In the genomic region with DNA sequence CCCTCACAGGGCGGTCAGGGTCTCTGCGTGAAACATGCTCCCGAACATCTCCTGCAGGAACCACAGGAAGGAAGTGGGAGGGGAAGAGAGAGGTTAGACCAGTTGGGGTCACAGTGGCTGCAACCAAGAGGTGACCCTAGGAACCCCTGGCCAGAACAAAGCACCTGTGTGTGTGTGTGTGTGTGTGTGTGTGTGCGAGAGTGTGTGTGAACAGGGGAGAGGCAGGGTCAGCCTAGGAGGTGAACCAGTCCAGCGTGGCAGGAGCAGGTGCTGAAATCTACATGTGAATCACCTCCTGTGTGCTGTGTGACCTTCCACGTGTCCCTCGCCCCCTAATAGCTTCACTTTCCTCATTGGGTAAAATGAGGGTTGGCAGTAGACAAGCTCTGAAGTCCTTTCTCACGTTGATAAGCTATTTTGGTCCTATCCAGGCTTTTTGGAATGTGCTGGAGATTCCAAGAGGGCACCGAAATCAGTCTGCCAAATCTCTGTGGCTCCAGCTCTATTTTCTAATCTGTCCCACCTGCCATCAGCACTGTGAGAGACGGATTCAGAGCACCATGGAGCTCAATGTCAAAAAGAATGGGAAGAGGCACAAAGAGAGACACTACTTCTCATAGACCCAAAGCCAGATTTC, we compare ENCODE assay signal across 1 cellular context.
TF ChIP-seq lines count a peak whose summit lies in the region.

No MANE protein-coding gene starts in this region.

TF ChIP-seq in H1, 55 proteins besides CTCF, POLR2A, EP300 and RAD21:
- TF ChIP-seq USF2 (IDR thresholded peaks at IDR 0.05; ENCODE audit: low read length) (no peak), SIN3A (conservative IDR thresholded peaks at IDR 0.05 in 1 of 2, IDR thresholded peaks at IDR 0.05 in 1 of 2; ENCODE audit: low read depth in 1 of 2, low read length in 2 of 2) (no peak)
- TF ChIP-seq, protein P1, sequence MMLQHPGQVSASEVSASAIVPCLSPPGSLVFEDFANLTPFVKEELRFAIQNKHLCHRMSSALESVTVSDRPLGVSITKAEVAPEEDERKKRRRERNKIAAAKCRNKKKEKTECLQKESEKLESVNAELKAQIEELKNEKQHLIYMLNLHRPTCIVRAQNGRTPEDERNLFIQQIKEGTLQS (IDR thresholded peaks at IDR 0.05; ENCODE audit: insufficient read depth, low read depth, low read length), result no peak
TF ChIP-seq in H1: peak in this region for 0.
